ENCODE assay signal across 1 cellular context in the genomic region with DNA sequence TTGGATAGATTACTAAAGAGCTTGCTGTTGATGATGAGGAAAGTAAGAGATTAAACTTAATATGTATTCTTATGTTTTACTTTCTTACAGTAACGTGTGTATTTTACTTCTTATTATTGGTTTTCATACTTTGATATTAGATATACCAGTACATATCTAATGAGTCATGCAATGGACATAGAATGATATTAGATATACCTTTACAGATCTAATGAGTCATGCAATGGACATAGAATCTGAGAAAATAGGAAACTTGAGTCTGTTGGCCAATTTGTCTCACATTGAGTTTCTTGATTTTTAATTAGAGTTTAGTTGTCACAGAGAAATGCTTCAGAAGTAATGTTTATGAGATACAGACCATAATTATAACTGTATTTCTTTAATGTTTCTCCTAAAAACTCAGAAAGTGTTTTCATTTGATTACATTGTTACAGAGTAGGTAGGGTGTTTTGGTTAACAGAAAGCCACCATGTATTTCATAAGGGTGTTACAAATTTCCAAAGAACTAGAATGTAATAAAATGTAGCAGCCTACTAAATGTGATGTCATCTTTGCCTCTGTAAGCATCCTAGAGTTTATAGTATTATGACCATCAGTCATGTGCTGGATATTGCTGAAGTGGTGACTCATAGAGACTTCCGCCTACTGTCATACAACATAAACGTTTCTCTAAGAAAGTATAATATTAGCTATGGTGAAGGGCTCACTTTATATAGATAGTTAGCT.
TF ChIP-seq lines count a peak whose summit lies in the region.

No MANE protein-coding gene starts in this region.

TF ChIP-seq in HCT116, 20 proteins besides CTCF, POLR2A, EP300 and RAD21 (continued from another document):
- TF ChIP-seq, protein P1, sequence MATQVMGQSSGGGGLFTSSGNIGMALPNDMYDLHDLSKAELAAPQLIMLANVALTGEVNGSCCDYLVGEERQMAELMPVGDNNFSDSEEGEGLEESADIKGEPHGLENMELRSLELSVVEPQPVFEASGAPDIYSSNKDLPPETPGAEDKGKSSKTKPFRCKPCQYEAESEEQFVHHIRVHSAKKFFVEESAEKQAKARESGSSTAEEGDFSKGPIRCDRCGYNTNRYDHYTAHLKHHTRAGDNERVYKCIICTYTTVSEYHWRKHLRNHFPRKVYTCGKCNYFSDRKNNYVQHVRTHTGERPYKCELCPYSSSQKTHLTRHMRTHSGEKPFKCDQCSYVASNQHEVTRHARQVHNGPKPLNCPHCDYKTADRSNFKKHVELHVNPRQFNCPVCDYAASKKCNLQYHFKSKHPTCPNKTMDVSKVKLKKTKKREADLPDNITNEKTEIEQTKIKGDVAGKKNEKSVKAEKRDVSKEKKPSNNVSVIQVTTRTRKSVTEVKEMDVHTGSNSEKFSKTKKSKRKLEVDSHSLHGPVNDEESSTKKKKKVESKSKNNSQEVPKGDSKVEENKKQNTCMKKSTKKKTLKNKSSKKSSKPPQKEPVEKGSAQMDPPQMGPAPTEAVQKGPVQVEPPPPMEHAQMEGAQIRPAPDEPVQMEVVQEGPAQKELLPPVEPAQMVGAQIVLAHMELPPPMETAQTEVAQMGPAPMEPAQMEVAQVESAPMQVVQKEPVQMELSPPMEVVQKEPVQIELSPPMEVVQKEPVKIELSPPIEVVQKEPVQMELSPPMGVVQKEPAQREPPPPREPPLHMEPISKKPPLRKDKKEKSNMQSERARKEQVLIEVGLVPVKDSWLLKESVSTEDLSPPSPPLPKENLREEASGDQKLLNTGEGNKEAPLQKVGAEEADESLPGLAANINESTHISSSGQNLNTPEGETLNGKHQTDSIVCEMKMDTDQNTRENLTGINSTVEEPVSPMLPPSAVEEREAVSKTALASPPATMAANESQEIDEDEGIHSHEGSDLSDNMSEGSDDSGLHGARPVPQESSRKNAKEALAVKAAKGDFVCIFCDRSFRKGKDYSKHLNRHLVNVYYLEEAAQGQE (IDR thresholded peaks at IDR 0.05; ENCODE audit: low read depth), result no peak
- peak; percentile 40; the same call in 1 of the 2 replicates for TF ChIP-seq JUND (IDR thresholded peaks at IDR 0.05)
